18 cellular contexts compared by ENCODE assay signal in the genomic region with DNA sequence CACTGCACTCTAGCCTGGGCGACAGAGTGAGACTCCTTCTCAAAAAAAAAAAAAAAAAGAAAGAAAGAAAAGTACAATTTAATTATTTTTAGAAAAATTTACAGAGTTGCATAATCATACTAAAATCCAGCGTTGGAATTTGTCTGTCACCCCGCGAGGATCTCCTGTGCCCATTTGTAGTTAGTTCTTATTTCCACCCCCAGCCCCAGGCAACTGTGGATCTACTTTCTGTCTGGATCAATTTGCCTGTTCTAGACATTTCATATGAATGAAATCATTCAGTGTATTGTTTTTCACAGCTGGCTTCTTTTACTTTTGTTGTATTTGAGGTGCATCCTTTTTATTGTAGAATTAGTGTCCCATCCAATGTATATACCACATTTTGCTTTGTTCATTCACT.
DNase-seq lines count a peak whose midpoint lies in the region; ATAC-seq and TF ChIP-seq lines count a peak whose summit lies in the region.
"Had no signal": no experiment of that assay in that cellular context is flagged by ENCODE, and none has a peak within 500 bp of the region (broad histone marks: within the 10 kb centered on the region; RNA-seq: fewer than 3 reads in every experiment).

No MANE protein-coding gene starts in this region.

- in situ Hi-C loops in GM23248 (cut with MboI) = no loop called here

- H3K4me1 ChIP-seq in GM23248 (ENCODE audit: insufficient read depth) (peaks cover 24% of the 10 kb centered on the region), adipocyte (ENCODE audit: control insufficient read depth, insufficient read depth, low read length) (no peaks in the 10 kb centered on the region)

- H3K27ac Mint-ChIP-seq in neural crest cell (ENCODE audit: unreplicated experiment) = peak overlapping the region; percentile 57
- H3K27ac Mint-ChIP-seq: B cell; CD4-positive, alpha-beta T cell had no signal

- no peaks in the 10 kb centered on the region for H3K27me3 ChIP-seq in GM23248 (replicated peaks; ENCODE audit: insufficient read depth)
- H3K27me3 ChIP-seq in adipocyte (replicated peaks; ENCODE audit: control insufficient read depth, insufficient read depth, low read length) = no peaks in the 10 kb centered on the region

- no peaks in the 10 kb centered on the region for H3K9me3 Mint-ChIP-seq in neural crest cell
- H3K9me3 Mint-ChIP-seq: CD4-positive, alpha-beta T cell; HFFc6 had no signal

- no peak overlapping the region for H2AFZ ChIP-seq in GM23248

- 62% methylated on average over 4 of the region's 4 CpGs for WGBS in GM23248 (ENCODE audit: low coverage in 1 of 2, low lambda C conversion rate in 2 of 2, missing lambda C conversion rate in 2 of 2), 2 experiments

- peaks cover 20% of the 10 kb centered on the region for H3K36me3 Mint-ChIP-seq in neural crest cell (ENCODE audit: low read depth)

- H3K79me2 ChIP-seq in GM23248 (ENCODE audit: insufficient read depth) = peaks cover 76% of the 10 kb centered on the region

- ATAC-seq in GM21717 (IDR thresholded peaks at IDR 0.05; ENCODE audit: unreplicated experiment) = no peak
- ATAC-seq in HG02852 (IDR thresholded peaks at IDR 0.05; ENCODE audit: unreplicated experiment) = no peak
- no peak for ATAC-seq in HG03175 (IDR thresholded peaks at IDR 0.05; ENCODE audit: unreplicated experiment)
- ATAC-seq: HepG2 had no signal

- no peak overlapping the region for H3K4me3 Mint-ChIP-seq in neural crest cell
- H3K4me3 Mint-ChIP-seq: B cell; CD4-positive, alpha-beta T cell; HFFc6 had no signal

- peaks cover 14% of the 10 kb centered on the region for H3K4me1 Mint-ChIP-seq in neural crest cell
- H3K4me1 Mint-ChIP-seq: B cell had no signal

- no peak for TF ChIP-seq CTCF in neural crest cell (conservative IDR thresholded peaks at IDR 0.05)

- H3K9me3 ChIP-seq in GM23248 (ENCODE audit: low read depth) (no peaks in the 10 kb centered on the region), adipocyte (ENCODE audit: control insufficient read depth, low read length) (no peaks in the 10 kb centered on the region)

- H3K27ac ChIP-seq in GM23248 = no peak overlapping the region
- H3K27ac ChIP-seq: 22Rv1, KMS-11 had no signal

- DNase-seq in AG08395 (ENCODE audit: low spot score) (peak; percentile 32), GM23248 (peak; percentile 34), adipocyte (ENCODE audit: low read depth) (peak; percentile 78), neural crest cell (ENCODE audit: low read depth, low spot score) (no peak)
- DNase-seq in activated CD4-positive, alpha-beta T cell treated with anti-CD3 and anti-CD28 coated beads for 1 hour = no peak
- DNase-seq: C1 segment of cervical spinal cord; CD4-positive, alpha-beta T cell; DMS79; GDM1; HCEC 1CT; HFFc6 had no signal

- H3K27me3 Mint-ChIP-seq in neural crest cell (ENCODE audit: low read depth) = no peaks in the 10 kb centered on the region

- no peak overlapping the region for H3K4me2 ChIP-seq in GM23248 (ENCODE audit: unreplicated experiment)
- H3K4me2 ChIP-seq: KMS-11 had no signal

- no peaks in the 10 kb centered on the region for H4K20me1 ChIP-seq in GM23248 (ENCODE audit: insufficient read depth)

- H3K4me3 ChIP-seq in GM23248 (no peak overlapping the region), adipocyte (ENCODE audit: low read length) (no peak overlapping the region)

- no peak overlapping the region for H3K9ac ChIP-seq in GM23248
- no peak overlapping the region for H3K9ac ChIP-seq in adipocyte (ENCODE audit: low read length)
- H3K9ac ChIP-seq: KMS-11 had no signal

- H3F3A ChIP-seq in GM23248 (ENCODE audit: insufficient read depth) = peaks cover 45% of the 10 kb centered on the region

- H3K36me3 ChIP-seq in GM23248 (ENCODE audit: low read depth) = peaks cover 29% of the 10 kb centered on the region
- H3K36me3 ChIP-seq in adipocyte (ENCODE audit: control insufficient read depth, insufficient read depth, low read length, severe bottlenecking) = peaks cover 70% of the 10 kb centered on the region

- H3K9me2 ChIP-seq in GM23248 (ENCODE audit: insufficient read depth) = no peaks in the 10 kb centered on the region

Comparison
In these comparisons a context has a peak if more than half of its experiments do, and no peak if none do; other contexts are left out.
1. DNase-seq: peak in AG08395 (single experiment), GM23248 (single experiment) and adipocyte (single experiment); none in neural crest cell (single experiment) and activated CD4-positive, alpha-beta T cell treated with anti-CD3 and anti-CD28 coated beads for 1 hour (single experiment).